ENCODE assay signal across 1 cellular context in genomic region chr19:41923045-41923788, GRCh38.
TF ChIP-seq lines count a peak whose summit lies in the region.

No MANE protein-coding gene starts in this region.

TF ChIP-seq in H1, 55 proteins besides CTCF, POLR2A, EP300 and RAD21:
- no peak for TF ChIP-seq SP1 (IDR thresholded peaks at IDR 0.05; ENCODE audit: low read depth, low read length)
- TF ChIP-seq HDAC6 (IDR thresholded peaks at IDR 0.05; ENCODE audit: low read depth, low read length), result no peak
- TF ChIP-seq KDM1A (IDR thresholded peaks at IDR 0.05; ENCODE audit: borderline replicate concordance, low read length), result peak; percentile 97
- no peak for TF ChIP-seq E2F6 (IDR thresholded peaks at IDR 0.05)
- no peak for TF ChIP-seq SAP30 (IDR thresholded peaks at IDR 0.05; ENCODE audit: insufficient read depth, insufficient replicate concordance, low read length)
